Comparison of ENCODE assay signal across 12 cellular contexts in genomic region chr15:85430406-85431204, GRCh38.
DNase-seq lines count a peak whose midpoint lies in the region; ATAC-seq lines count a peak whose summit lies in the region.
"Had no signal": no experiment of that assay in that cellular context is flagged by ENCODE, and none has a peak within 500 bp of the region (broad histone marks: within the 10 kb centered on the region; RNA-seq: fewer than 3 reads in every experiment).

No MANE protein-coding gene starts in this region.

- peaks cover 41% of the 10 kb centered on the region for H3K4me1 ChIP-seq in HAP-1

- no peaks in the 10 kb centered on the region for H3K27me3 Mint-ChIP-seq in stimulated activated naive CD8-positive, alpha-beta T cell treated with anti-CD3 and anti-CD28 coated beads, Interleukin-15, amount 100 ng/mL, for 72 hours

- H3K27me3 ChIP-seq in HAP-1 (ENCODE audit: low read depth), result no peaks in the 10 kb centered on the region

- H3K4me1 Mint-ChIP-seq in stimulated activated naive CD8-positive, alpha-beta T cell treated with anti-CD3 and anti-CD28 coated beads, Interleukin-15, amount 100 ng/mL, for 72 hours, result peaks cover 76% of the 10 kb centered on the region

- in situ Hi-C loops in HAP-1 (cut with MboI; ENCODE audit: low sequenced_read_pairs), result no loop called here

- no peak overlapping the region for H3K27ac Mint-ChIP-seq in stimulated activated naive CD8-positive, alpha-beta T cell treated with anti-CD3 and anti-CD28 coated beads, Interleukin-15, amount 100 ng/mL, for 72 hours

- DNase-seq in stimulated activated CD4-positive, alpha-beta T cell treated with anti-CD3 and anti-CD28 coated beads, Interleukin-15, amount 100 ng/mL, for 24 hours, result peak; percentile 42
- no peak for DNase-seq in stimulated activated CD4-positive, alpha-beta T cell treated with anti-CD3 and anti-CD28 coated beads, Interleukin-12 subunit alpha, Interleukin-12 subunit beta, amount 100 ng/mL, for 4 hours
- DNase-seq in HAP-1 (ENCODE audit: low spot score in 2 of 2) (peak; percentile 63 to 86), globus pallidus (ENCODE audit: low spot score) (no peak), amniotic stem cell (lab: John Stamatoyannopoulos, UW) (no peak), foreskin melanocyte (no peak)
- DNase-seq in stimulated activated naive CD8-positive, alpha-beta T cell treated with anti-CD3 and anti-CD28 coated beads, Interleukin-15, amount 100 ng/mL, for 72 hours, result peak in 1 of 2 donors; percentile 19
- DNase-seq: C1 segment of cervical spinal cord, GOT3, left ventricle myocardium inferior, SIG-M5 had no signal

- ATAC-seq in HG03460 (IDR thresholded peaks at IDR 0.05; ENCODE audit: unreplicated experiment), result peak; percentile 99
- peak; percentile 100 for ATAC-seq in stimulated activated naive CD8-positive, alpha-beta T cell treated with anti-CD3 and anti-CD28 coated beads, Interleukin-15, amount 100 ng/mL, for 72 hours

- H3K9me3 ChIP-seq in HAP-1, result 0 out of 2 replicates have a peak, but pooled peaks cover 5% of the 10 kb centered on the region
- H3K9me3 ChIP-seq: left ventricle myocardium inferior had no signal

- no peaks in the 10 kb centered on the region for H3K9me3 Mint-ChIP-seq in stimulated activated naive CD8-positive, alpha-beta T cell treated with anti-CD3 and anti-CD28 coated beads, Interleukin-15, amount 100 ng/mL, for 72 hours

- peak overlapping the region in 1 of 2 donors; percentile 10 for H3K4me3 Mint-ChIP-seq in stimulated activated naive CD8-positive, alpha-beta T cell treated with anti-CD3 and anti-CD28 coated beads, Interleukin-15, amount 100 ng/mL, for 72 hours

- H3K4me3 ChIP-seq in HAP-1, result no peak overlapping the region
- H3K4me3 ChIP-seq: left ventricle myocardium inferior had no signal

- no peaks in the 10 kb centered on the region for H3K36me3 ChIP-seq in HAP-1 (replicated peaks)
- H3K36me3 ChIP-seq: left ventricle myocardium inferior had no signal

Comparison
In these comparisons a context has a peak if more than half of its experiments do, and no peak if none do; other contexts are left out.
1. DNase-seq: peak in stimulated activated CD4-positive, alpha-beta T cell treated with anti-CD3 and anti-CD28 coated beads, Interleukin-15, amount 100 ng/mL, for 24 hours (single experiment) and HAP-1 (2 of 2); none in stimulated activated CD4-positive, alpha-beta T cell treated with anti-CD3 and anti-CD28 coated beads, Interleukin-12 subunit alpha, Interleukin-12 subunit beta, amount 100 ng/mL, for 4 hours (single experiment), globus pallidus (single experiment), amniotic stem cell (single experiment) and foreskin melanocyte (single experiment).